Comparison of ENCODE assay signal across 8 cellular contexts in the genomic region with DNA sequence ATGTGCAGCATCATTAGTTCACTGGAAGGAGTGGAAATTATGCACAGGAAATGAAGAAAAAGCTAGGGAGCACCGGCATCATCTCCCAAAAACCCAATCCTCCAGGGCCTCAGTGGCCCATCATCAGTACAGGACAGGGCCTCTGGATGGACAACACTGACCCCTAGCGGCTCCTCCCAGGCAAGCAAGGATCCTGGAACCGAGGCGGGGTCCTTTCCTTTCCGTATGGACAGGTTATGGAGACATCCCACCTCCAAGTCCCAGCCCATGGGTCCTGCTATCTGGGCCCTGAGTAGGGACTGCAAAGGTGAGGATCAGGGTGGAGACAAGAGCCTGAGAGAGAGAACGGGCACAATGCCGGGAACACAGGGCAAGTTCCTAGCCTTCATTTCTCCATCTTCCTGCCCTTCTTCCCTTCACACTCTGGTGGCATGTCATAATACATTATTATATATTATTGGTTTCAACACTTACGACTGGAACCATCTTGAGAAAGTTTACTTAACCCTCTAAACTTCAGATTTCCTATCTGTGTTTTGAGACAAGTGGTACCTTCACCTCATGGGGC.
A peak's percentile ranks its signal among the peaks of the same experiment; 100 is the strongest.
DNase-seq lines count a peak whose midpoint lies in the region; ATAC-seq, FAIRE-seq and TF ChIP-seq lines count a peak whose summit lies in the region.

No MANE protein-coding gene starts in this region.

- ATAC-seq in Right ventricle myocardium superior (ENCODE audit: poor library complexity), result peak; percentile 45
- ATAC-seq in HG02852 (IDR thresholded peaks at IDR 0.05; ENCODE audit: unreplicated experiment), result no peak
- ATAC-seq in GM21515 (IDR thresholded peaks at IDR 0.05; ENCODE audit: unreplicated experiment), result no peak

- peaks cover 17% of the 10 kb centered on the region for H3K36me3 ChIP-seq in WERI-Rb-1
- no peaks in the 10 kb centered on the region for H3K36me3 ChIP-seq in vagina

- FAIRE-seq in RCC 7860 (lab: Jason Lieb, UNC), result no peak

- H3K27ac ChIP-seq in WERI-Rb-1, result no peak overlapping the region
- H3K27ac ChIP-seq in vagina, result peak overlapping the region; percentile 89

- intact Hi-C loops in Right ventricle myocardium superior (cut with DNase I) (no loop called here), cardiac septum (cut with DNase I) (no loop called here), vagina (cut with DNase I) (no loop called here)

- TF ChIP-seq POLR2A in vagina (IDR thresholded peaks at IDR 0.05), result no peak

- H3K4me1 ChIP-seq in vagina, result peaks cover 72% of the 10 kb centered on the region

- H3K4me3 ChIP-seq in WERI-Rb-1 (ENCODE audit: low read depth, low read length) (no peak overlapping the region), vagina (no peak overlapping the region)

- no peaks in the 10 kb centered on the region for H3K9me3 ChIP-seq in WERI-Rb-1 (ENCODE audit: severe bottlenecking)
- no peaks in the 10 kb centered on the region for H3K9me3 ChIP-seq in vagina

- peak; percentile 95 for TF ChIP-seq CTCF in WERI-Rb-1 (IDR thresholded peaks at IDR 0.05; ENCODE audit: low read depth, low read length)
- TF ChIP-seq CTCF in vagina (IDR thresholded peaks at IDR 0.05), result peak in 2 of 3 experiments; percentile 42 to 66

- DNase-seq in Right ventricle myocardium superior (no peak), cardiac septum (ENCODE audit: low spot score) (no peak), WERI-Rb-1 (peak; percentile 78), iPS-NIHi11 (ENCODE audit: low spot score) (peak; percentile 85), vagina (ENCODE audit: extremely low spot score in 2 of 2) (peak in 1 of 2 donors; percentile 86), RCC 7860 (ENCODE audit: low spot score) (no peak)

- H3K27me3 ChIP-seq in WERI-Rb-1 (ENCODE audit: insufficient read depth, low read depth, severe bottlenecking), result no peaks in the 10 kb centered on the region
- H3K27me3 ChIP-seq in vagina, result no peaks in the 10 kb centered on the region

Comparison
In these comparisons a context has a peak if more than half of its experiments do, and no peak if none do; other contexts are left out.
1. DNase-seq: peak in WERI-Rb-1 (single experiment) and iPS-NIHi11 (single experiment); none in Right ventricle myocardium superior (single experiment), cardiac septum (single experiment) and RCC 7860 (single experiment).